Comparison of ENCODE assay signal across 24 cellular contexts in the genomic region with DNA sequence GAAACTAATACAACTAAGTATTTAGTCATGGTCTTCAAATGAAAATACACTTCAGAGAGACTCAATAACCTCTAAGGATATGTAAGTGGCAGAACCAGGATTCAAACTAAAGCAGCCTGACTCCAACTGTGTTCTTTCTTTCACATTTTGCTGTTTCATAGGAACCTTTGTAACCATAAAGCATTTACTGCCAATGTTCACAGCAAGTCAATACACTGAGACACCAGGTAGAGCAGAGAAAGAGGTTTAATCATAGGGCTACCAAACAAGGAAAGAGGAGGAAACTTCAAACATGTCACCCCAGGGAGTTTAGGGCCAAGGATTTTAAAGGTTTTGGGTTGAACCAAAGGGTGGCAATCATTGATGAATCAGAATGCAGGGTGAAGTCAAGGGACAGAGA.
DNase-seq lines count a peak whose midpoint lies in the region; ATAC-seq and TF ChIP-seq lines count a peak whose summit lies in the region.
"Had no signal": no experiment of that assay in that cellular context is flagged by ENCODE, and none has a peak within 500 bp of the region (broad histone marks: within the 10 kb centered on the region; RNA-seq: fewer than 3 reads in every experiment).

No MANE protein-coding gene starts in this region.

- H3K4me1 Mint-ChIP-seq in natural killer cell (peaks cover 5 to 7% of the 10 kb centered on the region in 2 donors), T-helper 17 cell (peaks cover 4% of the 10 kb centered on the region)
- peaks cover 2% of the 10 kb centered on the region in 2 donors for H3K4me1 Mint-ChIP-seq in natural killer cell treated with Interleukin-12 subunit alpha and Interleukin-12 subunit beta and Interleukin-15 and Interleukin-18, amount 100 ng/mL, for 72 hours (ENCODE audit: low read depth in 2 of 2)
- H3K4me1 Mint-ChIP-seq in activated naive CD8-positive, alpha-beta T cell treated with anti-CD3 and anti-CD28 coated beads for 36 hours: peaks cover 6% of the 10 kb centered on the region

- H3K27ac Mint-ChIP-seq in natural killer cell (peak overlapping the region; percentile 26 to 49), T-helper 17 cell (peak overlapping the region; percentile 25)
- H3K27ac Mint-ChIP-seq in natural killer cell treated with Interleukin-12 subunit alpha and Interleukin-12 subunit beta and Interleukin-15 and Interleukin-18, amount 100 ng/mL, for 72 hours: peak overlapping the region in 1 of 2 donors; percentile 36
- no peak overlapping the region for H3K27ac Mint-ChIP-seq in activated naive CD8-positive, alpha-beta T cell treated with anti-CD3 and anti-CD28 coated beads for 36 hours

- ATAC-seq in natural killer cell (no peak), T-helper 17 cell (no peak), mucosa of descending colon (peak; percentile 86)
- no peak for ATAC-seq in natural killer cell treated with Interleukin-12 subunit alpha and Interleukin-12 subunit beta and Interleukin-15 and Interleukin-18, amount 100 ng/mL, for 72 hours

- no peaks in the 10 kb centered on the region for H3K36me3 ChIP-seq in mucosa of descending colon (ENCODE audit: low read depth)
- no peaks in the 10 kb centered on the region for H3K36me3 ChIP-seq in breast epithelium
- H3K36me3 ChIP-seq: BE2C, BLaER1 had no signal

- no peak overlapping the region for H3K27ac ChIP-seq in breast epithelium
- H3K27ac ChIP-seq: BLaER1 had no signal

- DNase-seq in natural killer cell (no peak), T-helper 17 cell (no peak), mucosa of descending colon (no peak), NCI-H128 (lab: John Stamatoyannopoulos, UW; ENCODE audit: unreplicated experiment) (no peak), breast epithelium (ENCODE audit: low spot score in 2 of 2) (no peak)
- no peak for DNase-seq in natural killer cell treated with Interleukin-12 subunit alpha and Interleukin-12 subunit beta and Interleukin-15 and Interleukin-18, amount 100 ng/mL, for 72 hours (ENCODE audit: low spot score)
- DNase-seq in activated naive CD8-positive, alpha-beta T cell treated with anti-CD3 and anti-CD28 coated beads for 36 hours: no peak
- DNase-seq: 8988T; ACHN; BE2C; C1 segment of cervical spinal cord; CD4-positive, alpha-beta memory T cell; CD4-positive, CD25-positive, alpha-beta regulatory T cell; CD8-positive, alpha-beta memory T cell; COR-L47; DMS 273 treated with DMSO at 0.1 percent for 48 hours; DMS153; DMS53; DMS79; DND-41; EL; GDM1 had no signal

- H3K27me3 ChIP-seq in breast epithelium: no peaks in the 10 kb centered on the region
- H3K27me3 ChIP-seq: BE2C, BLaER1 had no signal

- H3K4me1 ChIP-seq in mucosa of descending colon (ENCODE audit: low read depth) (no peaks in the 10 kb centered on the region), breast epithelium (no peaks in the 10 kb centered on the region)
- H3K4me1 ChIP-seq: BE2C had no signal

- H3K27me3 Mint-ChIP-seq in natural killer cell (ENCODE audit: low read depth in 2 of 2) (no peaks in the 10 kb centered on the region), T-helper 17 cell (no peaks in the 10 kb centered on the region)
- no peaks in the 10 kb centered on the region for H3K27me3 Mint-ChIP-seq in natural killer cell treated with Interleukin-12 subunit alpha and Interleukin-12 subunit beta and Interleukin-15 and Interleukin-18, amount 100 ng/mL, for 72 hours
- H3K27me3 Mint-ChIP-seq in activated naive CD8-positive, alpha-beta T cell treated with anti-CD3 and anti-CD28 coated beads for 36 hours: no peaks in the 10 kb centered on the region
- H3K27me3 Mint-ChIP-seq: CD4-positive, alpha-beta memory T cell; CD4-positive, CD25-positive, alpha-beta regulatory T cell; CD8-positive, alpha-beta memory T cell had no signal

- H3K4me3 ChIP-seq in mucosa of descending colon (no peak overlapping the region), breast epithelium (no peak overlapping the region)
- H3K4me3 ChIP-seq: BLaER1 had no signal

- intact Hi-C loops in natural killer cell (cut with micrococcal nuclease): loop anchor here (10.0 kb wide), 1 partner anchor 268 kb away; no protein-coding TSS in a partner anchor
- intact Hi-C loops in mucosa of descending colon (cut with DNase I, micrococcal nuclease): no loop called here
- intact Hi-C loops in breast epithelium (cut with DNase I; ENCODE audit: low total_unique reads): no loop called here

- no peak for TF ChIP-seq POLR2A in breast epithelium (IDR thresholded peaks at IDR 0.05)

- TF ChIP-seq CTCF in natural killer cell (IDR thresholded peaks at IDR 0.05) (no peak), mucosa of descending colon (IDR thresholded peaks at IDR 0.05) (no peak), breast epithelium (IDR thresholded peaks at IDR 0.05) (no peak)

- H3K4me3 Mint-ChIP-seq in natural killer cell: no peak overlapping the region
- no peak overlapping the region for H3K4me3 Mint-ChIP-seq in natural killer cell treated with Interleukin-12 subunit alpha and Interleukin-12 subunit beta and Interleukin-15 and Interleukin-18, amount 100 ng/mL, for 72 hours
- no peak overlapping the region for H3K4me3 Mint-ChIP-seq in T-helper 17 cell
- H3K4me3 Mint-ChIP-seq in activated naive CD8-positive, alpha-beta T cell treated with anti-CD3 and anti-CD28 coated beads for 36 hours: no peak overlapping the region
- H3K4me3 Mint-ChIP-seq: CD14-positive monocyte; CD4-positive, alpha-beta memory T cell; CD4-positive, CD25-positive, alpha-beta regulatory T cell; CD8-positive, alpha-beta memory T cell had no signal

- peaks cover 3 to 7% of the 10 kb centered on the region in 2 donors for H3K9me3 Mint-ChIP-seq in natural killer cell
- peaks cover 3% of the 10 kb centered on the region for H3K9me3 Mint-ChIP-seq in natural killer cell treated with Interleukin-12 subunit alpha and Interleukin-12 subunit beta and Interleukin-15 and Interleukin-18, amount 100 ng/mL, for 72 hours
- peaks cover 32% of the 10 kb centered on the region for H3K9me3 Mint-ChIP-seq in activated naive CD8-positive, alpha-beta T cell treated with anti-CD3 and anti-CD28 coated beads for 36 hours

- no peaks in the 10 kb centered on the region for H3K9me3 ChIP-seq in T-helper 17 cell (ENCODE audit: control insufficient read depth, low read length, poor library complexity, severe bottlenecking)
- H3K9me3 ChIP-seq in mucosa of descending colon: no peaks in the 10 kb centered on the region
- H3K9me3 ChIP-seq in breast epithelium: peaks cover 0 to 18% of the 10 kb centered on the region in 2 donors
- H3K9me3 ChIP-seq: BE2C had no signal

- H3K36me3 Mint-ChIP-seq in natural killer cell: peaks cover 16% of the 10 kb centered on the region
- peaks cover 35% of the 10 kb centered on the region for H3K36me3 Mint-ChIP-seq in natural killer cell treated with Interleukin-12 subunit alpha and Interleukin-12 subunit beta and Interleukin-15 and Interleukin-18, amount 100 ng/mL, for 72 hours
- H3K36me3 Mint-ChIP-seq in T-helper 17 cell (ENCODE audit: low read depth): peaks cover 2% of the 10 kb centered on the region
- H3K36me3 Mint-ChIP-seq in activated naive CD8-positive, alpha-beta T cell treated with anti-CD3 and anti-CD28 coated beads for 36 hours: peaks cover 14% of the 10 kb centered on the region
- H3K36me3 Mint-ChIP-seq: CD4-positive, alpha-beta memory T cell had no signal
